8 cellular contexts compared by ENCODE assay signal in the genomic region with DNA sequence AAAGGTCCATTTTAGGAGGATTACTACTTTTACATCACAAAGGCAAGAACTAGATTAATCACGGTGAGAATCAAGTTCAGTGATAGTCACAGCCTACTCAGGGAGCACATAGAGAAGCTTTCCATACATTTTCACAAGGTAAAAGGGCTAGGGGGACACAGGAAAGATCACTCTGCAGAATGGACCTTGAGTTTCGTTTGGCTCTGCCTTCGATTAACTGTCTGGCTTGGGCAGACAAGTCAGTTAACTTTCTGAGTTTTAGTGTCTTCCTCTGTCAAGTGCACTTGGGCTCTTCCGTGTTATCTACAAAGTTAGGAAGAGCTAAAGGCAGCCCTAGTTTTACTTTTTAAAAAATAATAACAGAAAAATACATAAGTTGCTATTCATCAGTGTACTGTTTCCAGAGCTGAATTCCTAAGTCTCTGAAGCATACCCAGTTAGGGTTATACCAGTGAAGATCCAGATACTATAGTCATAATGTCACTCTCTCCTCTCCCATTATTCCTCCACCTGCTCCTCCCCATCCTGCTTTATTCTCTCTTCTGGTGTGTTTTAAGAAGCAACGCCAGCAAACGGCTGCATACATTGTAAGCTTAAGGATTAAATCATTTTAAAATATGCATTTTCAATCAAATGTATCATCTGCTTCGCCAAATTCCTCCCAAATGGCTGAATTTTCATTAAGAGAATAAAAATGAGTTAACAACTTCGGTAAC. TPM values are rescaled to one million over a fixed set of nuclear protein-coding genes. Genes with fewer than 3 reads are reported as not detected.
DNase-seq lines count a peak whose midpoint lies in the region; ATAC-seq and TF ChIP-seq lines count a peak whose summit lies in the region.

No MANE protein-coding gene starts in this region.

- H3K4me1 ChIP-seq in thoracic aorta (ENCODE audit: control insufficient read depth in 1 of 2, low read depth in 2 of 2): peaks cover 47 to 51% of the 10 kb centered on the region in 2 donors

- H3K27me3 ChIP-seq in thoracic aorta (replicated peaks; ENCODE audit: insufficient read depth): no peaks in the 10 kb centered on the region

- DNase-seq in CD1c-positive myeloid dendritic cell (ENCODE audit: extremely low spot score) (peak; percentile 29), HT-29 (ENCODE audit: low spot score) (peak; percentile 28), left kidney (ENCODE audit: low read depth, low spot score) (peak; percentile 30), thoracic aorta (ENCODE audit: low spot score) (no peak), RPMI8226 (no peak)
- no peak for DNase-seq in stimulated activated CD4-positive, alpha-beta T cell treated with anti-CD3 and anti-CD28 coated beads, Interleukin-2, amount 100 ng/mL, for 24 hours

- peak overlapping the region; percentile 98 for H3K4me3 ChIP-seq in thoracic aorta

- TF ChIP-seq CTCF in thoracic aorta (IDR thresholded peaks at IDR 0.05): no peak

- peak overlapping the region; percentile 55 for H3K27ac ChIP-seq in angular gyrus (ENCODE audit: low read depth, low read length)
- peak overlapping the region in 1 of 2 donors; percentile 99 for H3K27ac ChIP-seq in thoracic aorta

- no peak for ATAC-seq in thoracic aorta (ENCODE audit: insufficient number of reproducible peaks, low FRiP score, low read depth)
- no peak for ATAC-seq in HG02588 (IDR thresholded peaks at IDR 0.05; ENCODE audit: unreplicated experiment)

- no peaks in the 10 kb centered on the region for H3K36me3 ChIP-seq in thoracic aorta

- H3K9me3 ChIP-seq in thoracic aorta: no peaks in the 10 kb centered on the region

RNA-seq across cellular contexts. Expression of a gene that starts 1.7 kb away (rescaled TPM):
- 21.8 and 22.2 TPM in 2 replicates for total RNA-seq in HT-29 (2014; rRNA removed; shearing (Covaris generic))
- total RNA-seq in thoracic aorta: 10 to 100 TPM; 59.8 to 74.3 TPM

RNA-seq across cellular contexts. Expression of a gene that starts 2.5 kb away (rescaled TPM):
- 5.9 and 9.7 TPM in 2 replicates for total RNA-seq in HT-29 (2014; rRNA removed; shearing (Covaris generic))
- 10 to 100 TPM; 23.2 to 91.0 TPM for total RNA-seq in thoracic aorta

Comparison
In these comparisons a context has a peak if more than half of its experiments do, and no peak if none do; other contexts are left out.
1. DNase-seq: peak in CD1c-positive myeloid dendritic cell (single experiment), HT-29 (single experiment) and left kidney (single experiment); none in thoracic aorta (single experiment), RPMI8226 (single experiment) and stimulated activated CD4-positive, alpha-beta T cell treated with anti-CD3 and anti-CD28 coated beads, Interleukin-2, amount 100 ng/mL, for 24 hours (0 of 2).